In the genomic region with DNA sequence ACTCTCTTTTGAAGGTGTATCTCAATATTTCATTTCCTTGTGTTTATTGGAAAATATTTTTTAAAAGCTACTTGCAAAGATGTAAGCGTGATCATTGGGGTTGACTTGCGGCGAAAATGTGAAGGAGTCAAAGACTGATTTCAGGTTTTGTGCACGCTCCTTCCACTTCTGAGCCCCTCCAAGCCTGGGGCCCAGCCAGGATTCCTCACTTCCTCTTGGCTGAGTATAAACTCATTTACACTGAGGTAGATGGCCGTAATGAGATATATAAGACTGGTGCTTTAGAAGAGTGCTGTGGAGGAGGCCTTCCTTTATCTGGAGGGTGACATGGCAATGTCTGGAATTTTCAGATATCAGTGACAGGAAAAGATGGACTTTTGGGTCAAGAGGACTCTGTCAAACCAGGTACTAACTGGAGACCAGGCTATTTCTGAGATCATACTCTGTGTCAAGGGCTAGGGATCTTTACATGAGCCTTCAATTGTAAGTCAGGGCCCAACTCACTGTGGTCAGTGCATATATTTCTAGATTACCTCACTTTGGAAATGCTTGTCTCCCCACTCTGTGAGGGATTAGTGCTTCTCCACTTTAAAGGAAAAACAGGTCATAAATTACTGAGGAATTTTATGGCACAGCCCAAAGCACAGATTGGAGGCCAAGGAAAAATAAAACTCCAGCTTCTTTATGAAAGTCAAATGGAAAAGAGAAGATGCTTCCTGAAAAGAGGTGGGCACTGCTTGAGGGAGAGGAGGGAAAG, we compare ENCODE assay signal across 15 cellular contexts. TPM values are rescaled to one million over a fixed set of nuclear protein-coding genes. Genes with fewer than 3 reads are reported as not detected.
DNase-seq lines count a peak whose midpoint lies in the region; ATAC-seq and TF ChIP-seq lines count a peak whose summit lies in the region.
"Had no signal": no experiment of that assay in that cellular context is flagged by ENCODE, and none has a peak within 500 bp of the region (broad histone marks: within the 10 kb centered on the region; RNA-seq: fewer than 3 reads in every experiment).

No MANE protein-coding gene starts in this region.

- intact Hi-C loops in CD4-positive, alpha-beta memory T cell (cut with micrococcal nuclease): no loop called here
- intact Hi-C loops in activated CD4-positive, alpha-beta memory T cell treated with anti-CD3 and anti-CD28 coated beads for 36 hours (cut with micrococcal nuclease): no loop called here

- H3K36me3 ChIP-seq in hepatocyte (replicated peaks; ENCODE audit: insufficient read depth, low read depth) (no peaks in the 10 kb centered on the region), GM23338 (ENCODE audit: insufficient read depth) (no peaks in the 10 kb centered on the region)
- no peaks in the 10 kb centered on the region for H3K36me3 ChIP-seq in CD4-positive, alpha-beta memory T cell (ENCODE audit: insufficient read depth, low read length)
- H3K36me3 ChIP-seq: tibial nerve had no signal

- H3F3A ChIP-seq in GM23338 (replicated peaks; ENCODE audit: low read depth): no peaks in the 10 kb centered on the region

- H3K27ac Mint-ChIP-seq in CD4-positive, alpha-beta memory T cell: no peak overlapping the region
- H3K27ac Mint-ChIP-seq in GM23338: no peak overlapping the region
- no peak overlapping the region for H3K27ac Mint-ChIP-seq in activated CD4-positive, alpha-beta memory T cell treated with anti-CD3 and anti-CD28 coated beads for 36 hours
- H3K27ac Mint-ChIP-seq: activated CD4-positive, alpha-beta T cell treated with anti-CD3 and anti-CD28 coated beads for 36 hours; activated T-cell treated with anti-CD3 and anti-CD28 coated beads, Interleukin-2, amount 50 U/mL, for 72 hours had no signal

- H3K79me2 ChIP-seq in hepatocyte (peaks cover 31% of the 10 kb centered on the region), GM23338 (replicated peaks; ENCODE audit: insufficient read depth) (no peaks in the 10 kb centered on the region)

- POLR2A ChIA-PET in CD4-positive, alpha-beta memory T cell (lab: Charles Lee; ENCODE audit: partially characterized antibody): no interaction called here
- POLR2A ChIA-PET in activated CD4-positive, alpha-beta memory T cell treated with anti-CD3 and anti-CD28 coated beads for 36 hours (lab: Charles Lee): no interaction called here

- H4K20me1 ChIP-seq in hepatocyte (ENCODE audit: insufficient read depth, poor library complexity, severe bottlenecking): no peaks in the 10 kb centered on the region
- no peaks in the 10 kb centered on the region for H4K20me1 ChIP-seq in GM23338 (replicated peaks; ENCODE audit: insufficient read depth)

- CTCF ChIA-PET in CD4-positive, alpha-beta memory T cell (lab: Charles Lee; ENCODE audit: partially characterized antibody): no interaction called here
- CTCF ChIA-PET in activated CD4-positive, alpha-beta memory T cell treated with anti-CD3 and anti-CD28 coated beads for 36 hours (lab: Charles Lee): no interaction called here

- H2AFZ ChIP-seq in hepatocyte: no peak overlapping the region
- H2AFZ ChIP-seq in GM23338: no peak overlapping the region

- H3K27me3 ChIP-seq in hepatocyte: no peaks in the 10 kb centered on the region
- no peaks in the 10 kb centered on the region for H3K27me3 ChIP-seq in CD4-positive, alpha-beta memory T cell (ENCODE audit: insufficient read depth, low read length)
- H3K27me3 ChIP-seq in GM23338 (ENCODE audit: insufficient read depth): no peaks in the 10 kb centered on the region
- H3K27me3 ChIP-seq: tibial nerve had no signal

- WGBS in hepatocyte (ENCODE audit: low lambda C conversion rate, missing lambda C conversion rate): 92% methylated on average over 5 of the region's 5 CpGs

- ATAC-seq in GM23338: no peak
- ATAC-seq: activated CD4-positive, alpha-beta T cell treated with anti-CD3 and anti-CD28 coated beads for 36 hours; activated T-cell treated with anti-CD3 and anti-CD28 coated beads, Interleukin-2, amount 50 U/mL, for 72 hours; left cardiac atrium had no signal

- peaks cover 4 to 10% (median 5%) of the 10 kb centered on the region in 4 donors for H3K4me1 Mint-ChIP-seq in CD4-positive, alpha-beta memory T cell
- peaks cover 12% of the 10 kb centered on the region for H3K4me1 Mint-ChIP-seq in GM23338
- H3K4me1 Mint-ChIP-seq in activated CD4-positive, alpha-beta memory T cell treated with anti-CD3 and anti-CD28 coated beads for 36 hours (ENCODE audit: low read depth): peaks cover 3% of the 10 kb centered on the region

- H3K4me3 ChIP-seq in hepatocyte: no peak overlapping the region
- H3K4me3 ChIP-seq in skin epidermis: no peak overlapping the region
- no peak overlapping the region for H3K4me3 ChIP-seq in CD4-positive, alpha-beta memory T cell (ENCODE audit: low read length in 2 of 2)
- no peak overlapping the region for H3K4me3 ChIP-seq in GM23338
- H3K4me3 ChIP-seq: tibial nerve had no signal

- TF ChIP-seq CTCF in VCaP (conservative IDR thresholded peaks at IDR 0.05) (no peak), hepatocyte (IDR thresholded peaks at IDR 0.05; ENCODE audit: poor library complexity) (no peak), GM23338 (conservative IDR thresholded peaks at IDR 0.05; ENCODE audit: low read depth in 2 of 2) (no peak)

- peak; percentile 54 for DNase-seq in EH (ENCODE audit: low read depth)
- DNase-seq in hepatocyte (ENCODE audit: low spot score): no peak
- DNase-seq in CD4-positive, alpha-beta memory T cell: no peak
- DNase-seq in GM23338 (ENCODE audit: low spot score): no peak
- no peak for DNase-seq in NCI-H345 treated with DMSO at 0.1 percent for 48 hours (lab: John Stamatoyannopoulos, UW; ENCODE audit: unreplicated experiment)
- no peak for DNase-seq in activated CD4-positive, alpha-beta memory T cell treated with anti-CD3 and anti-CD28 coated beads for 36 hours
- DNase-seq: activated CD4-positive, alpha-beta T cell treated with anti-CD3 and anti-CD28 coated beads for 36 hours; activated T-cell treated with anti-CD3 and anti-CD28 coated beads, Interleukin-2, amount 50 U/mL, for 72 hours; DND-41; effector CD8-positive, alpha-beta T cell; left cardiac atrium; stimulated activated CD4-positive, alpha-beta T cell treated with anti-CD3 and anti-CD28 coated beads, Interleukin-12 subunit alpha, Interleukin-12 subunit beta, amount 100 ng/mL, for 4 hours had no signal

- H3K9me3 ChIP-seq in hepatocyte (ENCODE audit: low read depth): no peaks in the 10 kb centered on the region
- no peaks in the 10 kb centered on the region for H3K9me3 ChIP-seq in CD4-positive, alpha-beta memory T cell (ENCODE audit: control insufficient read depth in 1 of 2, low read length in 2 of 2)
- H3K9me3 ChIP-seq: tibial nerve had no signal

- peaks cover 0 to 4% of the 10 kb centered on the region in 2 donors for H3K36me3 Mint-ChIP-seq in CD4-positive, alpha-beta memory T cell
- H3K36me3 Mint-ChIP-seq in GM23338 (ENCODE audit: low read depth): no peaks in the 10 kb centered on the region
- H3K36me3 Mint-ChIP-seq in activated CD4-positive, alpha-beta memory T cell treated with anti-CD3 and anti-CD28 coated beads for 36 hours: no peaks in the 10 kb centered on the region

- H3K4me2 ChIP-seq in hepatocyte (peak overlapping the region; percentile 8), GM23338 (no peak overlapping the region)

- peaks cover 29% of the 10 kb centered on the region for H3K4me1 ChIP-seq in hepatocyte (ENCODE audit: insufficient read depth)
- no peaks in the 10 kb centered on the region for H3K4me1 ChIP-seq in CD4-positive, alpha-beta memory T cell (ENCODE audit: insufficient read depth, low read length)
- no peaks in the 10 kb centered on the region for H3K4me1 ChIP-seq in GM23338 (ENCODE audit: insufficient read depth)

- H3K9me2 ChIP-seq in hepatocyte (replicated peaks; ENCODE audit: insufficient read depth) (no peaks in the 10 kb centered on the region), GM23338 (ENCODE audit: insufficient read depth) (0 out of 2 replicates have a peak, but pooled peaks cover 5% of the 10 kb centered on the region)

- no peaks in the 10 kb centered on the region for H3K27me3 Mint-ChIP-seq in CD4-positive, alpha-beta memory T cell
- H3K27me3 Mint-ChIP-seq in GM23338 (ENCODE audit: insufficient read depth, low read depth, poor library complexity): no peaks in the 10 kb centered on the region
- H3K27me3 Mint-ChIP-seq in activated CD4-positive, alpha-beta memory T cell treated with anti-CD3 and anti-CD28 coated beads for 36 hours: no peaks in the 10 kb centered on the region
- H3K27me3 Mint-ChIP-seq: activated CD4-positive, alpha-beta T cell treated with anti-CD3 and anti-CD28 coated beads for 36 hours had no signal

- H3K9me3 Mint-ChIP-seq in CD4-positive, alpha-beta memory T cell: no peaks in the 10 kb centered on the region
- H3K9me3 Mint-ChIP-seq in GM23338: no peaks in the 10 kb centered on the region
- no peaks in the 10 kb centered on the region for H3K9me3 Mint-ChIP-seq in activated CD4-positive, alpha-beta memory T cell treated with anti-CD3 and anti-CD28 coated beads for 36 hours
- H3K9me3 Mint-ChIP-seq: activated T-cell treated with anti-CD3 and anti-CD28 coated beads, Interleukin-2, amount 50 U/mL, for 72 hours had no signal

- H3K27ac ChIP-seq in VCaP (peak overlapping the region; percentile 80), hepatocyte (peak overlapping the region; percentile 50), skin epidermis (peak overlapping the region in 13 of 21 experiments; percentile 21 to 85 (median 65)), GM23338 (ENCODE audit: low read depth) (no peak overlapping the region)
- H3K27ac ChIP-seq in CD4-positive, alpha-beta memory T cell (ENCODE audit: low read depth, low read length): no peak overlapping the region

- no peak overlapping the region for H3K4me3 Mint-ChIP-seq in CD4-positive, alpha-beta memory T cell
- H3K4me3 Mint-ChIP-seq in GM23338: no peak overlapping the region
- H3K4me3 Mint-ChIP-seq in activated CD4-positive, alpha-beta memory T cell treated with anti-CD3 and anti-CD28 coated beads for 36 hours: no peak overlapping the region
- H3K4me3 Mint-ChIP-seq: activated CD4-positive, alpha-beta T cell treated with anti-CD3 and anti-CD28 coated beads for 36 hours; activated T-cell treated with anti-CD3 and anti-CD28 coated beads, Interleukin-2, amount 50 U/mL, for 72 hours had no signal

TF ChIP-seq in GM23338, 12 proteins besides CTCF, POLR2A, EP300 and RAD21 (continues in another document):
- no peak for TF ChIP-seq EZH2 (IDR thresholded peaks at IDR 0.05; ENCODE audit: low read depth, unreplicated experiment)
- TF ChIP-seq ZNF114 (CRISPR knock-in tag; IDR thresholded peaks at IDR 0.05): no peak
- TF ChIP-seq NANOG (IDR thresholded peaks at IDR 0.05; ENCODE audit: borderline replicate concordance): no peak
- no peak for TF ChIP-seq ZNF331 (CRISPR knock-in tag; IDR thresholded peaks at IDR 0.05; ENCODE audit: low read depth)

RNA-seq across cellular contexts. Expression of gene PRKCE, which starts 22.7 kb away (rescaled TPM):
- total RNA-seq in hepatocyte: 6.1 and 11.9 TPM in 2 replicates
- polyA plus RNA-seq in hepatocyte (9.5 and 9.6 TPM in 2 replicates), GM23338 (2016; fragmentation: Nextera tagmentation; extraction: Ambion mirVana) (0.82 and 1.2 TPM in 2 replicates)
- total RNA-seq in CD4-positive, alpha-beta memory T cell: 10 to 100 TPM; 19.2 to 21.7 TPM
- 1 to 10 TPM; 1.8 to 2.7 TPM for polyA plus RNA-seq in CD4-positive, alpha-beta memory T cell
- total RNA-seq in GM23338 (2014; rRNA removed; shearing (Covaris generic)): 0.94 and 2.7 TPM in 2 replicates
- 10 to 100 TPM; 12.5 to 13.6 TPM for total RNA-seq in activated CD4-positive, alpha-beta memory T cell treated with anti-CD3 and anti-CD28 coated beads for 36 hours

Comparison
In these comparisons a context has a peak if more than half of its experiments do, and no peak if none do; other contexts are left out.
1. H3K27ac ChIP-seq: peak in VCaP (single experiment), hepatocyte (single experiment) and skin epidermis (13 of 21); none in CD4-positive, alpha-beta memory T cell (single experiment) and GM23338 (single experiment).